In the genomic region with DNA sequence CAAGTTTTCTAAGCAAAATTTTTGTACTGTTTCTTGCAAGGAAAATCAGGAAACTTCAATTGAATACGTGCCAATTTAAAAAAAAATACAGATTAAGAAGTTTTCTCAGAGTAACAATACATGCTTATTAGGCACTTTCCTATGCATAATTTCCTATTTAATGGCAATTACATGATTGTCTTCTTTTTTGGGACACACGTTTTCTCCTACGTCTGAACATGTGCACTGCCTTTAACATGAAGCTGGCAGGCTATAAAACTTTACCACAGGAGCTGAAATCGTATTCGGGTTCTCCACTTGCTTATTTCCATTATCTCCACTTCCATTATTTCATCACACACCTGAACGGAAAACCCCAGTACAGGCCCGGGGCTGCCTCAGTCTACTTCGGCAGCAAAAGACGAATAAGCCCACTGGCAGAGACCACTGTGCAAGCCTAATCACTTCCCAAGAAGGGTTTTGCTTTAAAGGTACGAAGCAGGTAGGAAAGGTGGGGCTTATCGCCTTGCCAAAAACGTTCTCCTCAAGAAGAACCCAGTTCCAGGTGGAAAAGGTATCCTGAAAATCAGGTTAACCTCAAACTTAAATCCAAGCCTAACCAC, we compare ENCODE assay signal across 9 cellular contexts. TPM values are rescaled to one million over a fixed set of nuclear protein-coding genes. Genes with fewer than 3 reads are reported as not detected.
DNase-seq lines count a peak whose midpoint lies in the region; ATAC-seq, FAIRE-seq and TF ChIP-seq lines count a peak whose summit lies in the region.
"Had no signal": no experiment of that assay in that cellular context is flagged by ENCODE, and none has a peak within 500 bp of the region (broad histone marks: within the 10 kb centered on the region; RNA-seq: fewer than 3 reads in every experiment).

No MANE protein-coding gene starts in this region.

- no peaks in the 10 kb centered on the region for H3K27me3 ChIP-seq in CD4-positive, alpha-beta T cell (ENCODE audit: control insufficient read depth, insufficient read depth, low read length)
- no peaks in the 10 kb centered on the region for H3K27me3 ChIP-seq in bronchial epithelial cell (ENCODE audit: control insufficient read depth, insufficient read depth, low read length)

- POLR2A ChIA-PET in CD4-positive, alpha-beta T cell (lab: Charles Lee) = interaction anchor here (0.8 to 3.6 kb wide), 14 partner anchors 8 to 573 kb away, joined by 3 to 46 read pairs (median 8); a partner anchor contains a TSS

- no peak for ATAC-seq in CD4-positive, alpha-beta T cell (ENCODE audit: poor library complexity)
- ATAC-seq in HG03280 (IDR thresholded peaks at IDR 0.05; ENCODE audit: unreplicated experiment) (peak; percentile 1), HG02571 (IDR thresholded peaks at IDR 0.05; ENCODE audit: unreplicated experiment) (no peak)

- no peak for FAIRE-seq in bronchial epithelial cell (lab: Jason Lieb, UNC)

- H3K4me3 Mint-ChIP-seq in CD4-positive, alpha-beta T cell = no peak overlapping the region
- H3K4me3 Mint-ChIP-seq in mesothelial cell of epicardium = no peak overlapping the region

- H3K27ac Mint-ChIP-seq in CD4-positive, alpha-beta T cell = no peak overlapping the region
- peak overlapping the region; percentile 98 for H3K27ac Mint-ChIP-seq in mesothelial cell of epicardium

- H3K27ac ChIP-seq in CD4-positive, alpha-beta T cell (ENCODE audit: low read depth, low read length) = peak overlapping the region; percentile 94

- no peaks in the 10 kb centered on the region for H3K27me3 Mint-ChIP-seq in CD4-positive, alpha-beta T cell
- no peaks in the 10 kb centered on the region for H3K27me3 Mint-ChIP-seq in mesothelial cell of epicardium (ENCODE audit: low read depth)

- no peaks in the 10 kb centered on the region for H3K9me3 Mint-ChIP-seq in CD4-positive, alpha-beta T cell
- H3K9me3 Mint-ChIP-seq in mesothelial cell of epicardium = no peaks in the 10 kb centered on the region

- intact Hi-C loops in CD4-positive, alpha-beta T cell (cut with DNase I, micrococcal nuclease) = loop anchor here (1.0 to 10.0 kb wide), 8 partner anchors 159 to 1641 kb away; a partner anchor contains a TSS

- peaks cover 32% of the 10 kb centered on the region for H3K4me1 Mint-ChIP-seq in CD4-positive, alpha-beta T cell (ENCODE audit: low read depth)
- peaks cover 31% of the 10 kb centered on the region for H3K4me1 Mint-ChIP-seq in mesothelial cell of epicardium

- peaks cover 64% of the 10 kb centered on the region for H3K36me3 Mint-ChIP-seq in CD4-positive, alpha-beta T cell (ENCODE audit: low read depth)
- H3K36me3 Mint-ChIP-seq in mesothelial cell of epicardium = peaks cover 18% of the 10 kb centered on the region

- TF ChIP-seq CTCF in CD4-positive, alpha-beta T cell (IDR thresholded peaks at IDR 0.05) = no peak
- TF ChIP-seq CTCF in bronchial epithelial cell (IDR thresholded peaks at IDR 0.05; ENCODE audit: insufficient read depth, low read length, severe bottlenecking) = no peak
- no peak for TF ChIP-seq CTCF in mesothelial cell of epicardium (IDR thresholded peaks at IDR 0.05; ENCODE audit: unreplicated experiment)

- peak overlapping the region; percentile 71 for H3K4me3 ChIP-seq in bronchial epithelial cell (ENCODE audit: low read depth, low read length)

- DNase-seq in CD4-positive, alpha-beta T cell = no peak
- DNase-seq in bronchial epithelial cell (ENCODE audit: low read depth) = no peak
- DNase-seq in mesothelial cell of epicardium (ENCODE audit: low spot score in 2 of 2, unreplicated experiment in 2 of 2) = no peak
- no peak for DNase-seq in GM19238 (ENCODE audit: insufficient read length, low spot score)
- DNase-seq in stimulated activated CD4-positive, alpha-beta T cell treated with anti-CD3 and anti-CD28 coated beads, Interleukin-4, amount 100 ng/mL, for 4 hours = no peak
- no peak for DNase-seq in NCI-H345 (lab: John Stamatoyannopoulos, UW)

- peaks cover 5% of the 10 kb centered on the region for H3K36me3 ChIP-seq in bronchial epithelial cell (ENCODE audit: control insufficient read depth, insufficient read depth, low read length)

- no peaks in the 10 kb centered on the region for H3K9me3 ChIP-seq in CD4-positive, alpha-beta T cell (ENCODE audit: control insufficient read depth, low read length)

- CTCF ChIA-PET in CD4-positive, alpha-beta T cell (lab: Charles Lee) = interaction anchor here (1.0 to 2.7 kb wide), 4 partner anchors 17 to 232 kb away, joined by 3 to 8 read pairs (median 4); a partner anchor contains a TSS

RNA-seq across cellular contexts. Expression of a gene that starts 0.6 kb away (rescaled TPM):
- total RNA-seq in CD4-positive, alpha-beta T cell = 10 to 100 TPM; 33.6 to 37.0 TPM
- total RNA-seq in bronchial epithelial cell (22.6 and 30.0 TPM in 2 replicates), mesothelial cell of epicardium (40.5 to 44.6 TPM (median 42.9 TPM) in 3 replicates)

RNA-seq across cellular contexts. Expression of a gene that starts 0.6 kb away (rescaled TPM):
- 10 to 100 TPM; 19.1 to 22.8 TPM for total RNA-seq in CD4-positive, alpha-beta T cell
- total RNA-seq in bronchial epithelial cell (9.7 and 12.3 TPM in 2 replicates), mesothelial cell of epicardium (25.5 to 32.8 TPM (median 29.2 TPM) in 3 replicates)

RNA-seq across cellular contexts. Expression of a gene that starts 42.2 kb away (rescaled TPM):
- under 1 TPM in 1 of 2 experiments, not detected in 1; 0.36 TPM for total RNA-seq in CD4-positive, alpha-beta T cell
- not detected in 2 replicates for total RNA-seq in bronchial epithelial cell
- 0.35 to 1.1 TPM (median 0.57 TPM) in 3 replicates for total RNA-seq in mesothelial cell of epicardium
- total RNA-seq: LHCN-M2 had no signal
